ENCODE assay signal across 1 cellular context in genomic region chr1:27592600-27593340, GRCh38.
TF ChIP-seq lines count a peak whose summit lies in the region.

No MANE protein-coding gene starts in this region.

TF ChIP-seq in HepG2, 621 proteins besides CTCF, POLR2A, EP300 and RAD21:
- TF ChIP-seq ZNF724P (CRISPR knock-in tag; IDR thresholded peaks at IDR 0.05; ENCODE audit: borderline replicate concordance) = no peak
- no peak for TF ChIP-seq U2AF1 (optimal IDR thresholded peaks at IDR 0.05; ENCODE audit: low read depth, low read length)
- TF ChIP-seq RARG (CRISPR knock-in tag; IDR thresholded peaks at IDR 0.05; ENCODE audit: low read depth) = no peak
- peak; percentile 64; the same call in 1 of the 2 replicates for TF ChIP-seq ZNF768 (CRISPR knock-in tag; IDR thresholded peaks at IDR 0.05)
- no peak for TF ChIP-seq ZNF350 (CRISPR knock-in tag; IDR thresholded peaks at IDR 0.05; ENCODE audit: borderline replicate concordance, low read depth)
